In genomic region chr16:69048328-69049120, GRCh38 we compare ENCODE assay signal across 19 cellular contexts.
"Had no signal": no experiment of that assay in that cellular context is flagged by ENCODE, and none has a peak within 500 bp of the region (broad histone marks: within the 10 kb centered on the region; RNA-seq: fewer than 3 reads in every experiment).

No MANE protein-coding gene starts in this region.

- H3K27ac Mint-ChIP-seq: activated CD4-positive, alpha-beta T cell treated with anti-CD3 and anti-CD28 coated beads, Interleukin-2, amount 10 ng/mL, durations not matched to agents 24 days and 14 days; activated CD8-positive, alpha-beta T cell treated with anti-CD3 and anti-CD28 coated beads, Interleukin-2, amount 10 ng/mL, durations not matched to agents 7 days and 5 days; activated naive CD4-positive, alpha-beta T cell treated with anti-CD3 and anti-CD28 coated beads for 36 hours; activated T-cell treated with anti-CD3 and anti-CD28 coated beads, Interleukin-2, amount 50 U/mL, for 24 hours; activated T-helper 2 cell treated with anti-CD3 and anti-CD28 coated beads, Interferon-gamma antibody, Interleukin-2, Interleukin-4, amounts not matched to agents 10 μg/mL and 5 μg/mL and 100 μg/mL, durations not matched to agents 14 hours and 24 hours and 36 hours; stimulated activated naive CD8-positive, alpha-beta T cell treated with anti-CD3 and anti-CD28 coated beads, Interleukin-15, Interleukin-2, amounts not matched to agents 100 ng/mL and 50 ng/mL, for 24 hours had no signal

- H3K27me3 Mint-ChIP-seq: activated CD4-positive, alpha-beta T cell treated with anti-CD3 and anti-CD28 coated beads, Interleukin-2, amount 10 ng/mL, durations not matched to agents 24 days and 14 days; activated T-cell treated with anti-CD3 and anti-CD28 coated beads, Interleukin-2, amount 50 U/mL, for 24 hours; naive thymus-derived CD8-positive, alpha-beta T cell; stimulated activated naive CD8-positive, alpha-beta T cell treated with anti-CD3 and anti-CD28 coated beads, Interleukin-15, Interleukin-2, amounts not matched to agents 100 ng/mL and 50 ng/mL, for 24 hours had no signal

- H3K27ac ChIP-seq: breast epithelium, parathyroid adenoma, tibial nerve had no signal

- ATAC-seq: activated CD8-positive, alpha-beta T cell treated with anti-CD3 and anti-CD28 coated beads, Interleukin-2, amount 10 ng/mL, durations not matched to agents 7 days and 5 days; esophagus mucosa; left cardiac atrium; naive thymus-derived CD8-positive, alpha-beta T cell had no signal

- H3K4me3 Mint-ChIP-seq: activated CD4-positive, alpha-beta T cell treated with anti-CD3 and anti-CD28 coated beads, Interleukin-2, amount 10 ng/mL, durations not matched to agents 24 days and 14 days; activated CD8-positive, alpha-beta T cell treated with anti-CD3 and anti-CD28 coated beads, Interleukin-2, amount 10 ng/mL, durations not matched to agents 7 days and 5 days; activated naive CD4-positive, alpha-beta T cell treated with anti-CD3 and anti-CD28 coated beads for 36 hours; activated T-cell treated with anti-CD3 and anti-CD28 coated beads, Interleukin-2, amount 50 U/mL, for 24 hours; naive thymus-derived CD8-positive, alpha-beta T cell; stimulated activated naive CD8-positive, alpha-beta T cell treated with anti-CD3 and anti-CD28 coated beads, Interleukin-15, Interleukin-2, amounts not matched to agents 100 ng/mL and 50 ng/mL, for 24 hours had no signal

- DNase-seq: activated CD4-positive, alpha-beta T cell treated with anti-CD3 and anti-CD28 coated beads, Interleukin-2, amount 10 ng/mL, durations not matched to agents 24 days and 14 days; activated CD8-positive, alpha-beta T cell treated with anti-CD3 and anti-CD28 coated beads, Interleukin-2, amount 10 ng/mL, durations not matched to agents 7 days and 5 days; activated naive CD4-positive, alpha-beta T cell treated with anti-CD3 and anti-CD28 coated beads for 36 hours; activated T-cell treated with anti-CD3 and anti-CD28 coated beads, Interleukin-2, amount 50 U/mL, for 24 hours; aorta; effector CD4-positive, alpha-beta T cell; left cardiac atrium; mesendoderm; naive thymus-derived CD8-positive, alpha-beta T cell; stimulated activated CD4-positive, alpha-beta T cell treated with anti-CD3 and anti-CD28 coated beads, Interleukin-12 subunit alpha, Interleukin-12 subunit beta, amount 100 ng/mL, for 4 hours; stimulated activated CD4-positive, alpha-beta T cell treated with anti-CD3 and anti-CD28 coated beads, Interleukin-2, amount 100 ng/mL, for 24 hours; T1000 had no signal

- H3K4me1 Mint-ChIP-seq: activated CD4-positive, alpha-beta T cell treated with anti-CD3 and anti-CD28 coated beads, Interleukin-2, amount 10 ng/mL, durations not matched to agents 24 days and 14 days; naive thymus-derived CD8-positive, alpha-beta T cell had no signal

- FAIRE-seq: urothelium cell line had no signal

- H3K27me3 ChIP-seq: breast epithelium, tibial nerve had no signal

- H3K79me2 ChIP-seq: parathyroid adenoma had no signal

- H2AFZ ChIP-seq: parathyroid adenoma had no signal

- H3K9me3 Mint-ChIP-seq: activated CD4-positive, alpha-beta T cell treated with anti-CD3 and anti-CD28 coated beads, Interleukin-2, amount 10 ng/mL, durations not matched to agents 24 days and 14 days; activated naive CD4-positive, alpha-beta T cell treated with anti-CD3 and anti-CD28 coated beads for 36 hours; activated T-cell treated with anti-CD3 and anti-CD28 coated beads, Interleukin-2, amount 50 U/mL, for 24 hours; activated T-helper 2 cell treated with anti-CD3 and anti-CD28 coated beads, Interferon-gamma antibody, Interleukin-2, Interleukin-4, amounts not matched to agents 10 μg/mL and 5 μg/mL and 100 μg/mL, durations not matched to agents 14 hours and 24 hours and 36 hours; naive thymus-derived CD8-positive, alpha-beta T cell; stimulated activated naive CD8-positive, alpha-beta T cell treated with anti-CD3 and anti-CD28 coated beads, Interleukin-15, Interleukin-2, amounts not matched to agents 100 ng/mL and 50 ng/mL, for 24 hours had no signal

- H3K9me3 ChIP-seq: breast epithelium, tibial nerve had no signal

- H3K36me3 ChIP-seq: breast epithelium had no signal

- H3K4me1 ChIP-seq: breast epithelium, parathyroid adenoma, tibial nerve had no signal

- H3K4me3 ChIP-seq: breast epithelium, tibial nerve had no signal
